Comparison of ENCODE assay signal across 1 cellular context in the genomic region with DNA sequence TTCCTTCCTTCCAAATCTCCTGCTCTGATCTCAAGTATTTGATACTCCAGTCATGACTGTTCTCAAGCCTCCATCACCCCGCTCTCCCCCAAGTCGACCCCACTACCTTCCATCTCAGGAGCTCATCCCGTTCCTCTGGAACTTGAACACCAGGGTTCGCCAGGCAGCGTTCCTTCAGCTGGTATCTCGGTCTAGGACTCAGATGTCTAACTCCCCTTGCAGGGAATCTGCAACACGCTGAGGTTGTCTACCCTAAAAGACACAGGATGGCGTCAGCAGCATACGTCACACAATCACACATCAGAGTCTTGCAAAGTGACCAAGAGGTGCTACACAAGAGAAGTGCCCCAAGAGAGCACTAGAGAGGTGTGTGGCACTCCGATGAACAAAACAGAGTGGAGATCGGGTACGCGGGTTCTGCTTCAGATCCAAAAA.
A peak's percentile ranks its signal among the peaks of the same experiment; 100 is the strongest.
TF ChIP-seq lines count a peak whose summit lies in the region.

No MANE protein-coding gene starts in this region.

TF ChIP-seq in HepG2, 621 proteins besides CTCF, POLR2A, EP300 and RAD21 (continued from another document and continues in another):
- TF ChIP-seq REPIN1 (CRISPR knock-in tag; IDR thresholded peaks at IDR 0.05; ENCODE audit: borderline replicate concordance, low read depth) (no peak), ARID2 (CRISPR knock-in tag; IDR thresholded peaks at IDR 0.05; ENCODE audit: borderline replicate concordance) (0 out of 2 replicates have a peak, but pooled peaks have one; percentile 2), MED1 (CRISPR knock-in tag; IDR thresholded peaks at IDR 0.05) (no peak), ZNF333 (CRISPR knock-in tag; IDR thresholded peaks at IDR 0.05; ENCODE audit: borderline replicate concordance) (no peak), ZBTB21 (CRISPR knock-in tag; IDR thresholded peaks at IDR 0.05) (peak; percentile 97), ZSCAN29 (CRISPR knock-in tag; conservative IDR thresholded peaks at IDR 0.05) (no peak), GATAD1 (CRISPR knock-in tag; IDR thresholded peaks at IDR 0.05) (no peak), NR1H2 (CRISPR knock-in tag; IDR thresholded peaks at IDR 0.05; ENCODE audit: borderline replicate concordance, low read depth) (no peak), NFIC (IDR thresholded peaks at IDR 0.05; ENCODE audit: low read length) (no peak), ZNF354B (CRISPR knock-in tag; IDR thresholded peaks at IDR 0.05) (no peak), NKX3-1 (CRISPR knock-in tag; IDR thresholded peaks at IDR 0.05) (no peak), SRSF9 (IDR thresholded peaks at IDR 0.05; ENCODE audit: borderline replicate concordance, insufficient read depth, low read depth, low read length, poor library complexity, severe bottlenecking) (no peak), ZNF737 (CRISPR knock-in tag; IDR thresholded peaks at IDR 0.05; ENCODE audit: borderline replicate concordance) (no peak), ZKSCAN5 (CRISPR knock-in tag; IDR thresholded peaks at IDR 0.05) (no peak), GATAD2A (CRISPR knock-in tag; IDR thresholded peaks at IDR 0.05) (no peak), ZNF776 (CRISPR knock-in tag; IDR thresholded peaks at IDR 0.05) (no peak), KDM3A (CRISPR knock-in tag; IDR thresholded peaks at IDR 0.05; ENCODE audit: low read depth) (no peak), IRX3 (CRISPR knock-in tag; IDR thresholded peaks at IDR 0.05; ENCODE audit: borderline replicate concordance, low read depth) (peak; percentile 8; the same call in 1 of the 2 replicates), DNMT1 (CRISPR knock-in tag; IDR thresholded peaks at IDR 0.05) (no peak), ZNF75D (CRISPR knock-in tag; IDR thresholded peaks at IDR 0.05; ENCODE audit: borderline replicate concordance) (no peak; the same call in 1 of the 2 replicates)
- TF ChIP-seq, protein P1, sequence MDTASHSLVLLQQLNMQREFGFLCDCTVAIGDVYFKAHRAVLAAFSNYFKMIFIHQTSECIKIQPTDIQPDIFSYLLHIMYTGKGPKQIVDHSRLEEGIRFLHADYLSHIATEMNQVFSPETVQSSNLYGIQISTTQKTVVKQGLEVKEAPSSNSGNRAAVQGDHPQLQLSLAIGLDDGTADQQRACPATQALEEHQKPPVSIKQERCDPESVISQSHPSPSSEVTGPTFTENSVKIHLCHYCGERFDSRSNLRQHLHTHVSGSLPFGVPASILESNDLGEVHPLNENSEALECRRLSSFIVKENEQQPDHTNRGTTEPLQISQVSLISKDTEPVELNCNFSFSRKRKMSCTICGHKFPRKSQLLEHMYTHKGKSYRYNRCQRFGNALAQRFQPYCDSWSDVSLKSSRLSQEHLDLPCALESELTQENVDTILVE (CRISPR knock-in tag; IDR thresholded peaks at IDR 0.05): no peak
- TF ChIP-seq, protein P2, sequence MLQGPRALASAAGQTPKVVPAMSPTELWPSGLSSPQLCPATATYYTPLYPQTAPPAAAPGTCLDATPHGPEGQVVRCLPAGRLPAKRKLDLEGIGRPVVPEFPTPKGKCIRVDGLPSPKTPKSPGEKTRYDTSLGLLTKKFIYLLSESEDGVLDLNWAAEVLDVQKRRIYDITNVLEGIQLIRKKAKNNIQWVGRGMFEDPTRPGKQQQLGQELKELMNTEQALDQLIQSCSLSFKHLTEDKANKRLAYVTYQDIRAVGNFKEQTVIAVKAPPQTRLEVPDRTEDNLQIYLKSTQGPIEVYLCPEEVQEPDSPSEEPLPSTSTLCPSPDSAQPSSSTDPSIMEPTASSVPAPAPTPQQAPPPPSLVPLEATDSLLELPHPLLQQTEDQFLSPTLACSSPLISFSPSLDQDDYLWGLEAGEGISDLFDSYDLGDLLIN (CRISPR knock-in tag; IDR thresholded peaks at IDR 0.05; ENCODE audit: borderline replicate concordance): peak; percentile 79; the same call in 1 of the 2 replicates
- TF ChIP-seq, protein P3, sequence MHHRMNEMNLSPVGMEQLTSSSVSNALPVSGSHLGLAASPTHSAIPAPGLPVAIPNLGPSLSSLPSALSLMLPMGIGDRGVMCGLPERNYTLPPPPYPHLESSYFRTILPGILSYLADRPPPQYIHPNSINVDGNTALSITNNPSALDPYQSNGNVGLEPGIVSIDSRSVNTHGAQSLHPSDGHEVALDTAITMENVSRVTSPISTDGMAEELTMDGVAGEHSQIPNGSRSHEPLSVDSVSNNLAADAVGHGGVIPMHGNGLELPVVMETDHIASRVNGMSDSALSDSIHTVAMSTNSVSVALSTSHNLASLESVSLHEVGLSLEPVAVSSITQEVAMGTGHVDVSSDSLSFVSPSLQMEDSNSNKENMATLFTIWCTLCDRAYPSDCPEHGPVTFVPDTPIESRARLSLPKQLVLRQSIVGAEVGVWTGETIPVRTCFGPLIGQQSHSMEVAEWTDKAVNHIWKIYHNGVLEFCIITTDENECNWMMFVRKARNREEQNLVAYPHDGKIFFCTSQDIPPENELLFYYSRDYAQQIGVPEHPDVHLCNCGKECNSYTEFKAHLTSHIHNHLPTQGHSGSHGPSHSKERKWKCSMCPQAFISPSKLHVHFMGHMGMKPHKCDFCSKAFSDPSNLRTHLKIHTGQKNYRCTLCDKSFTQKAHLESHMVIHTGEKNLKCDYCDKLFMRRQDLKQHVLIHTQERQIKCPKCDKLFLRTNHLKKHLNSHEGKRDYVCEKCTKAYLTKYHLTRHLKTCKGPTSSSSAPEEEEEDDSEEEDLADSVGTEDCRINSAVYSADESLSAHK (CRISPR knock-in tag; IDR thresholded peaks at IDR 0.05; ENCODE audit: borderline replicate concordance): no peak
- TF ChIP-seq, protein P4, sequence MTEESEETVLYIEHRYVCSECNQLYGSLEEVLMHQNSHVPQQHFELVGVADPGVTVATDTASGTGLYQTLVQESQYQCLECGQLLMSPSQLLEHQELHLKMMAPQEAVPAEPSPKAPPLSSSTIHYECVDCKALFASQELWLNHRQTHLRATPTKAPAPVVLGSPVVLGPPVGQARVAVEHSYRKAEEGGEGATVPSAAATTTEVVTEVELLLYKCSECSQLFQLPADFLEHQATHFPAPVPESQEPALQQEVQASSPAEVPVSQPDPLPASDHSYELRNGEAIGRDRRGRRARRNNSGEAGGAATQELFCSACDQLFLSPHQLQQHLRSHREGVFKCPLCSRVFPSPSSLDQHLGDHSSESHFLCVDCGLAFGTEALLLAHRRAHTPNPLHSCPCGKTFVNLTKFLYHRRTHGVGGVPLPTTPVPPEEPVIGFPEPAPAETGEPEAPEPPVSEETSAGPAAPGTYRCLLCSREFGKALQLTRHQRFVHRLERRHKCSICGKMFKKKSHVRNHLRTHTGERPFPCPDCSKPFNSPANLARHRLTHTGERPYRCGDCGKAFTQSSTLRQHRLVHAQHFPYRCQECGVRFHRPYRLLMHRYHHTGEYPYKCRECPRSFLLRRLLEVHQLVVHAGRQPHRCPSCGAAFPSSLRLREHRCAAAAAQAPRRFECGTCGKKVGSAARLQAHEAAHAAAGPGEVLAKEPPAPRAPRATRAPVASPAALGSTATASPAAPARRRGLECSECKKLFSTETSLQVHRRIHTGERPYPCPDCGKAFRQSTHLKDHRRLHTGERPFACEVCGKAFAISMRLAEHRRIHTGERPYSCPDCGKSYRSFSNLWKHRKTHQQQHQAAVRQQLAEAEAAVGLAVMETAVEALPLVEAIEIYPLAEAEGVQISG (CRISPR knock-in tag; IDR thresholded peaks at IDR 0.05): no peak
- TF ChIP-seq, protein P5, sequence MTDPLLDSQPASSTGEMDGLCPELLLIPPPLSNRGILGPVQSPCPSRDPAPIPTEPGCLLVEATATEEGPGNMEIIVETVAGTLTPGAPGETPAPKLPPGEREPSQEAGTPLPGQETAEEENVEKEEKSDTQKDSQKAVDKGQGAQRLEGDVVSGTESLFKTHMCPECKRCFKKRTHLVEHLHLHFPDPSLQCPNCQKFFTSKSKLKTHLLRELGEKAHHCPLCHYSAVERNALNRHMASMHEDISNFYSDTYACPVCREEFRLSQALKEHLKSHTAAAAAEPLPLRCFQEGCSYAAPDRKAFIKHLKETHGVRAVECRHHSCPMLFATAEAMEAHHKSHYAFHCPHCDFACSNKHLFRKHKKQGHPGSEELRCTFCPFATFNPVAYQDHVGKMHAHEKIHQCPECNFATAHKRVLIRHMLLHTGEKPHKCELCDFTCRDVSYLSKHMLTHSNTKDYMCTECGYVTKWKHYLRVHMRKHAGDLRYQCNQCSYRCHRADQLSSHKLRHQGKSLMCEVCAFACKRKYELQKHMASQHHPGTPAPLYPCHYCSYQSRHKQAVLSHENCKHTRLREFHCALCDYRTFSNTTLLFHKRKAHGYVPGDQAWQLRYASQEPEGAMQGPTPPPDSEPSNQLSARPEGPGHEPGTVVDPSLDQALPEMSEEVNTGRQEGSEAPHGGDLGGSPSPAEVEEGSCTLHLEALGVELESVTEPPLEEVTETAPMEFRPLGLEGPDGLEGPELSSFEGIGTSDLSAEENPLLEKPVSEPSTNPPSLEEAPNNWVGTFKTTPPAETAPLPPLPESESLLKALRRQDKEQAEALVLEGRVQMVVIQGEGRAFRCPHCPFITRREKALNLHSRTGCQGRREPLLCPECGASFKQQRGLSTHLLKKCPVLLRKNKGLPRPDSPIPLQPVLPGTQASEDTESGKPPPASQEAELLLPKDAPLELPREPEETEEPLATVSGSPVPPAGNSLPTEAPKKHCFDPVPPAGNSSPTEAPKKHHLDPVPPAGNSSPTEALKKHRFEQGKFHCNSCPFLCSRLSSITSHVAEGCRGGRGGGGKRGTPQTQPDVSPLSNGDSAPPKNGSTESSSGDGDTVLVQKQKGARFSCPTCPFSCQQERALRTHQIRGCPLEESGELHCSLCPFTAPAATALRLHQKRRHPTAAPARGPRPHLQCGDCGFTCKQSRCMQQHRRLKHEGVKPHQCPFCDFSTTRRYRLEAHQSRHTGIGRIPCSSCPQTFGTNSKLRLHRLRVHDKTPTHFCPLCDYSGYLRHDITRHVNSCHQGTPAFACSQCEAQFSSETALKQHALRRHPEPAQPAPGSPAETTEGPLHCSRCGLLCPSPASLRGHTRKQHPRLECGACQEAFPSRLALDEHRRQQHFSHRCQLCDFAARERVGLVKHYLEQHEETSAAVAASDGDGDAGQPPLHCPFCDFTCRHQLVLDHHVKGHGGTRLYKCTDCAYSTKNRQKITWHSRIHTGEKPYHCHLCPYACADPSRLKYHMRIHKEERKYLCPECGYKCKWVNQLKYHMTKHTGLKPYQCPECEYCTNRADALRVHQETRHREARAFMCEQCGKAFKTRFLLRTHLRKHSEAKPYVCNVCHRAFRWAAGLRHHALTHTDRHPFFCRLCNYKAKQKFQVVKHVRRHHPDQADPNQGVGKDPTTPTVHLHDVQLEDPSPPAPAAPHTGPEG (CRISPR knock-in tag; IDR thresholded peaks at IDR 0.05): peak; percentile 19; the same call in 1 of the 2 replicates
- TF ChIP-seq, protein P6, sequence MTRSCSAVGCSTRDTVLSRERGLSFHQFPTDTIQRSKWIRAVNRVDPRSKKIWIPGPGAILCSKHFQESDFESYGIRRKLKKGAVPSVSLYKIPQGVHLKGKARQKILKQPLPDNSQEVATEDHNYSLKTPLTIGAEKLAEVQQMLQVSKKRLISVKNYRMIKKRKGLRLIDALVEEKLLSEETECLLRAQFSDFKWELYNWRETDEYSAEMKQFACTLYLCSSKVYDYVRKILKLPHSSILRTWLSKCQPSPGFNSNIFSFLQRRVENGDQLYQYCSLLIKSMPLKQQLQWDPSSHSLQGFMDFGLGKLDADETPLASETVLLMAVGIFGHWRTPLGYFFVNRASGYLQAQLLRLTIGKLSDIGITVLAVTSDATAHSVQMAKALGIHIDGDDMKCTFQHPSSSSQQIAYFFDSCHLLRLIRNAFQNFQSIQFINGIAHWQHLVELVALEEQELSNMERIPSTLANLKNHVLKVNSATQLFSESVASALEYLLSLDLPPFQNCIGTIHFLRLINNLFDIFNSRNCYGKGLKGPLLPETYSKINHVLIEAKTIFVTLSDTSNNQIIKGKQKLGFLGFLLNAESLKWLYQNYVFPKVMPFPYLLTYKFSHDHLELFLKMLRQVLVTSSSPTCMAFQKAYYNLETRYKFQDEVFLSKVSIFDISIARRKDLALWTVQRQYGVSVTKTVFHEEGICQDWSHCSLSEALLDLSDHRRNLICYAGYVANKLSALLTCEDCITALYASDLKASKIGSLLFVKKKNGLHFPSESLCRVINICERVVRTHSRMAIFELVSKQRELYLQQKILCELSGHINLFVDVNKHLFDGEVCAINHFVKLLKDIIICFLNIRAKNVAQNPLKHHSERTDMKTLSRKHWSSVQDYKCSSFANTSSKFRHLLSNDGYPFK (CRISPR knock-in tag; IDR thresholded peaks at IDR 0.05; ENCODE audit: borderline replicate concordance): no peak
- TF ChIP-seq, protein P7, sequence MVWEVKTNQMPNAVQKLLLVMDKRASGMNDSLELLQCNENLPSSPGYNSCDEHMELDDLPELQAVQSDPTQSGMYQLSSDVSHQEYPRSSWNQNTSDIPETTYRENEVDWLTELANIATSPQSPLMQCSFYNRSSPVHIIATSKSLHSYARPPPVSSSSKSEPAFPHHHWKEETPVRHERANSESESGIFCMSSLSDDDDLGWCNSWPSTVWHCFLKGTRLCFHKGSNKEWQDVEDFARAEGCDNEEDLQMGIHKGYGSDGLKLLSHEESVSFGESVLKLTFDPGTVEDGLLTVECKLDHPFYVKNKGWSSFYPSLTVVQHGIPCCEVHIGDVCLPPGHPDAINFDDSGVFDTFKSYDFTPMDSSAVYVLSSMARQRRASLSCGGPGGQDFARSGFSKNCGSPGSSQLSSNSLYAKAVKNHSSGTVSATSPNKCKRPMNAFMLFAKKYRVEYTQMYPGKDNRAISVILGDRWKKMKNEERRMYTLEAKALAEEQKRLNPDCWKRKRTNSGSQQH (CRISPR knock-in tag; IDR thresholded peaks at IDR 0.05; ENCODE audit: low read depth): 0 out of 2 replicates have a peak, but pooled peaks have one; percentile 32
- TF ChIP-seq, protein P8, sequence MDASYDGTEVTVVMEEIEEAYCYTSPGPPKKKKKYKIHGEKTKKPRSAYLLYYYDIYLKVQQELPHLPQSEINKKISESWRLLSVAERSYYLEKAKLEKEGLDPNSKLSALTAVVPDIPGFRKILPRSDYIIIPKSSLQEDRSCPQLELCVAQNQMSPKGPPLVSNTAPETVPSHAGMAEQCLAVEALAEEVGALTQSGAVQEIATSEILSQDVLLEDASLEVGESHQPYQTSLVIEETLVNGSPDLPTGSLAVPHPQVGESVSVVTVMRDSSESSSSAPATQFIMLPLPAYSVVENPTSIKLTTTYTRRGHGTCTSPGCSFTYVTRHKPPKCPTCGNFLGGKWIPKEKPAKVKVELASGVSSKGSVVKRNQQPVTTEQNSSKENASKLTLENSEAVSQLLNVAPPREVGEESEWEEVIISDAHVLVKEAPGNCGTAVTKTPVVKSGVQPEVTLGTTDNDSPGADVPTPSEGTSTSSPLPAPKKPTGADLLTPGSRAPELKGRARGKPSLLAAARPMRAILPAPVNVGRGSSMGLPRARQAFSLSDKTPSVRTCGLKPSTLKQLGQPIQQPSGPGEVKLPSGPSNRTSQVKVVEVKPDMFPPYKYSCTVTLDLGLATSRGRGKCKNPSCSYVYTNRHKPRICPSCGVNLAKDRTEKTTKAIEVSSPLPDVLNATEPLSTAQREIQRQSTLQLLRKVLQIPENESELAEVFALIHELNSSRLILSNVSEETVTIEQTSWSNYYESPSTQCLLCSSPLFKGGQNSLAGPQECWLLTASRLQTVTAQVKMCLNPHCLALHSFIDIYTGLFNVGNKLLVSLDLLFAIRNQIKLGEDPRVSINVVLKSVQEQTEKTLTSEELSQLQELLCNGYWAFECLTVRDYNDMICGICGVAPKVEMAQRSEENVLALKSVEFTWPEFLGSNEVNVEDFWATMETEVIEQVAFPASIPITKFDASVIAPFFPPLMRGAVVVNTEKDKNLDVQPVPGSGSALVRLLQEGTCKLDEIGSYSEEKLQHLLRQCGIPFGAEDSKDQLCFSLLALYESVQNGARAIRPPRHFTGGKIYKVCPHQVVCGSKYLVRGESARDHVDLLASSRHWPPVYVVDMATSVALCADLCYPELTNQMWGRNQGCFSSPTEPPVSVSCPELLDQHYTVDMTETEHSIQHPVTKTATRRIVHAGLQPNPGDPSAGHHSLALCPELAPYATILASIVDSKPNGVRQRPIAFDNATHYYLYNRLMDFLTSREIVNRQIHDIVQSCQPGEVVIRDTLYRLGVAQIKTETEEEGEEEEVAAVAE (CRISPR knock-in tag; IDR thresholded peaks at IDR 0.05; ENCODE audit: borderline replicate concordance): no peak
- TF ChIP-seq, protein P9, sequence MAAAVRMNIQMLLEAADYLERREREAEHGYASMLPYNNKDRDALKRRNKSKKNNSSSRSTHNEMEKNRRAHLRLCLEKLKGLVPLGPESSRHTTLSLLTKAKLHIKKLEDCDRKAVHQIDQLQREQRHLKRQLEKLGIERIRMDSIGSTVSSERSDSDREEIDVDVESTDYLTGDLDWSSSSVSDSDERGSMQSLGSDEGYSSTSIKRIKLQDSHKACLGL (CRISPR knock-in tag; IDR thresholded peaks at IDR 0.05): no peak
